In the genomic region with DNA sequence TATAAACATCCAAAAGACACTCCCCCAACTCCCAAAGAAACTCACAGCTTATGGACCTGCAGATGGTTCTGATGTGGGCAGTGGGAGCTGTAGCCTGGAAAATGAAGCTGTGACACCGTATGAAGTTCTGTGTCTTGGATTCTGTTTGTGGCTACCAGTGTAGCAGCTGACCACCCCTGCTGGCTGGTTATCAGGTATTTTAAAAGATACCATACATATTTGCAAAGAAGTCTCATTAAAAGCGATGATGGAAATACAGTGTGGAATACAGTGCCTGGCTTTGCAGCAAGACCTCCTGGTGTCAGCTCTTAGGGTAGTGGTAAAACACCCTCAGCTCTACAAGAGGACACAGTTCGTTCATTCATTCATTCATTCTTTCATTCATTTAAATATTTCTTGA, we compare ENCODE assay signal across 20 cellular contexts.
"Had no signal": no experiment of that assay in that cellular context is flagged by ENCODE, and none has a peak within 500 bp of the region (broad histone marks: within the 10 kb centered on the region; RNA-seq: fewer than 3 reads in every experiment).

No MANE protein-coding gene starts in this region.

- H3K9me3 ChIP-seq: gastrocnemius medialis, lower lobe of right lung, mucosa of descending colon had no signal

- DNase-seq: dermis blood vessel endothelial cell; dorsolateral prefrontal cortex; effector CD4-positive, alpha-beta T cell; effector memory CD4-positive, alpha-beta T cell; foreskin fibroblast; foreskin melanocyte; gastrocnemius medialis; glutamatergic neuron; head of caudate nucleus; heart right ventricle; hippocampal formation; left cardiac atrium; left lung; left ventricle myocardium superior; lower lobe of right lung; mesenchymal stem cell; mucosa of descending colon; naive B cell had no signal

- H3K36me3 ChIP-seq: esophagus muscularis mucosa, gastrocnemius medialis, heart right ventricle, left lung, lower lobe of right lung had no signal

- ATAC-seq: gastrocnemius medialis, heart right ventricle, left cardiac atrium, left lung, left ventricle myocardium superior, lower lobe of right lung, mucosa of descending colon had no signal

- H3K4me1 ChIP-seq: gastrocnemius medialis, heart right ventricle, left lung, lower lobe of right lung had no signal

- H3K27ac ChIP-seq: coronary artery, esophagus muscularis mucosa, gastrocnemius medialis, heart right ventricle, left lung, lower lobe of right lung had no signal

- H3K4me3 ChIP-seq: coronary artery, dorsolateral prefrontal cortex, esophagus muscularis mucosa, gastrocnemius medialis, heart right ventricle, left lung, lower lobe of right lung, mucosa of descending colon had no signal
